Comparison of ENCODE assay signal across 9 cellular contexts in genomic region chr13:111179908-111180756, GRCh38.
DNase-seq lines count a peak whose midpoint lies in the region; ATAC-seq and TF ChIP-seq lines count a peak whose summit lies in the region.
"Had no signal": no experiment of that assay in that cellular context is flagged by ENCODE, and none has a peak within 500 bp of the region (broad histone marks: within the 10 kb centered on the region; RNA-seq: fewer than 3 reads in every experiment).

No MANE protein-coding gene starts in this region.

- H4K91ac ChIP-seq in trophoblast cell (ENCODE audit: low read depth, low read length), result no peak overlapping the region

- peak overlapping the region; percentile 61 for H3K18ac ChIP-seq in trophoblast cell (ENCODE audit: low read length)

- H2AK5ac ChIP-seq in trophoblast cell (ENCODE audit: low read length), result no peak overlapping the region

- TF ChIP-seq CTCF in Loucy (conservative IDR thresholded peaks at IDR 0.05; ENCODE audit: low read length) (no peak), esophagus squamous epithelium (IDR thresholded peaks at IDR 0.05) (no peak)

- peaks cover 61% of the 10 kb centered on the region for H3K4me1 ChIP-seq in Loucy (ENCODE audit: insufficient read depth, low read length, poor library complexity, severe bottlenecking)
- H3K4me1 ChIP-seq in adipocyte (ENCODE audit: control insufficient read depth, insufficient read depth, low read length), result peaks cover 17% of the 10 kb centered on the region
- peaks cover 10 to 12% of the 10 kb centered on the region in 2 experiments for H3K4me1 ChIP-seq in trophoblast cell (ENCODE audit: control insufficient read depth in 1 of 2, insufficient read depth in 2 of 2, low read length in 2 of 2)
- H3K4me1 ChIP-seq in esophagus squamous epithelium, result peaks cover 16 to 63% (median 36%) of the 10 kb centered on the region in 3 donors

- H3K27me3 ChIP-seq in Loucy (ENCODE audit: insufficient read depth, low read length, poor library complexity, severe bottlenecking) (no peaks in the 10 kb centered on the region), adipocyte (replicated peaks; ENCODE audit: control insufficient read depth, insufficient read depth, low read length) (no peaks in the 10 kb centered on the region), trophoblast cell (ENCODE audit: insufficient read depth, low read length) (no peaks in the 10 kb centered on the region), esophagus squamous epithelium (no peaks in the 10 kb centered on the region)

- H3K9me3 ChIP-seq in Loucy (ENCODE audit: insufficient read depth, low read depth, low read length) (no peaks in the 10 kb centered on the region), adipocyte (ENCODE audit: control insufficient read depth, low read length) (no peaks in the 10 kb centered on the region), trophoblast cell (ENCODE audit: insufficient read depth, low read depth, low read length) (peaks cover 2% of the 10 kb centered on the region), esophagus squamous epithelium (no peaks in the 10 kb centered on the region)

- no peak overlapping the region for H4K12ac ChIP-seq in trophoblast cell (ENCODE audit: low read depth, low read length)

- ATAC-seq in left lobe of liver (no peak), GM21360 (IDR thresholded peaks at IDR 0.05; ENCODE audit: unreplicated experiment) (no peak)

- no peak overlapping the region for H3K9ac ChIP-seq in Loucy (ENCODE audit: low read depth, low read length, poor library complexity, severe bottlenecking)
- H3K9ac ChIP-seq in adipocyte (ENCODE audit: low read length), result no peak overlapping the region
- no peak overlapping the region for H3K9ac ChIP-seq in trophoblast cell (ENCODE audit: low read length)

- H3K4ac ChIP-seq in trophoblast cell (ENCODE audit: low read depth, low read length), result no peak overlapping the region

- no peak overlapping the region for H3K14ac ChIP-seq in trophoblast cell (ENCODE audit: low read length)

- no peak overlapping the region for H3K27ac ChIP-seq in trophoblast cell (ENCODE audit: low read depth, low read length)
- peak overlapping the region in 1 of 4 donors; percentile 49 for H3K27ac ChIP-seq in esophagus squamous epithelium

- no peak overlapping the region for H4K8ac ChIP-seq in trophoblast cell (ENCODE audit: low read depth, low read length)

- H3K4me3 ChIP-seq in Loucy (ENCODE audit: low read length, poor library complexity, severe bottlenecking) (peak overlapping the region; percentile 3), adipocyte (ENCODE audit: low read length) (no peak overlapping the region), trophoblast cell (ENCODE audit: low read depth, low read length) (no peak overlapping the region), esophagus squamous epithelium (no peak overlapping the region)

- no peak overlapping the region for H3K23ac ChIP-seq in trophoblast cell (ENCODE audit: low read length)

- no peak for TF ChIP-seq POLR2A in esophagus squamous epithelium (IDR thresholded peaks at IDR 0.05)

- no CpG with 5 or more reads among the region's 6 CpGs for WGBS in trophoblast cell (ENCODE audit: extremely low coverage, insufficient coverage, insufficient read length)
- 65 to 80% methylated on average over 6 of the region's 6 CpGs for WGBS in esophagus squamous epithelium, 2 donors

- DNase-seq in EH (ENCODE audit: low read depth), result peak; percentile 75
- peak; percentile 42 for DNase-seq in adipocyte (ENCODE audit: low read depth)
- DNase-seq in trophoblast cell, result peak in 1 of 2 donors; percentile 68
- DNase-seq in left lobe of liver (ENCODE audit: low spot score), result no peak
- DNase-seq in esophagus squamous epithelium (lab: John Stamatoyannopoulos, UW), result no peak
- DNase-seq: activated CD8-positive, alpha-beta memory T cell treated with anti-CD3 and anti-CD28 coated beads, Interleukin-2, amount 50 U/mL, for 4 hours; NCI-H1436 treated with DMSO at 0.1 percent for 48 hours had no signal

- H3K36me3 ChIP-seq in Loucy (ENCODE audit: insufficient read depth, low read length) (peaks cover 20% of the 10 kb centered on the region; the same call in 1 of the 2 replicates), adipocyte (ENCODE audit: control insufficient read depth, insufficient read depth, low read length, severe bottlenecking) (peaks cover 12% of the 10 kb centered on the region), trophoblast cell (ENCODE audit: control insufficient read depth in 1 of 2, insufficient read depth in 2 of 2, low read length in 2 of 2) (peaks cover 7 to 10% of the 10 kb centered on the region in 2 experiments), esophagus squamous epithelium (peaks cover 0 to 11% (median 4%) of the 10 kb centered on the region in 3 donors)

- H3K4me2 ChIP-seq in Loucy (ENCODE audit: low read depth, low read length, poor library complexity, severe bottlenecking) (peak overlapping the region; percentile 43), trophoblast cell (ENCODE audit: low read length) (no peak overlapping the region)

- intact Hi-C loops in esophagus squamous epithelium (cut with DNase I), result no loop called here

- H2BK120ac ChIP-seq in trophoblast cell (ENCODE audit: insufficient read depth, low read length, poor library complexity), result no peak overlapping the region

- H3K9me2 ChIP-seq in Loucy (replicated peaks; ENCODE audit: low read depth, low read length), result no peaks in the 10 kb centered on the region

- H3K79me1 ChIP-seq in trophoblast cell (ENCODE audit: low read length), result no peaks in the 10 kb centered on the region

- H2BK12ac ChIP-seq in trophoblast cell (ENCODE audit: low read length), result no peak overlapping the region

- peaks cover 92% of the 10 kb centered on the region for H3K79me2 ChIP-seq in Loucy (ENCODE audit: insufficient read depth, low read length)
- peaks cover 2% of the 10 kb centered on the region for H3K79me2 ChIP-seq in trophoblast cell (ENCODE audit: control insufficient read depth, insufficient read depth, low read length, poor library complexity)

- no peak overlapping the region for H2BK5ac ChIP-seq in trophoblast cell (ENCODE audit: low read depth, low read length, poor library complexity)

- no peak overlapping the region for H2AFZ ChIP-seq in Loucy (ENCODE audit: low read length)
- H2AFZ ChIP-seq in trophoblast cell (ENCODE audit: insufficient read depth, low read length, poor library complexity), result no peak overlapping the region

- peaks cover 9% of the 10 kb centered on the region for H3F3A ChIP-seq in Loucy (ENCODE audit: low read depth)

- H4K20me1 ChIP-seq in Loucy (ENCODE audit: insufficient read depth, low read length, poor library complexity, severe bottlenecking), result peaks cover 14% of the 10 kb centered on the region

Comparison
In these comparisons a context has a peak if more than half of its experiments do, and no peak if none do; other contexts are left out.
1. DNase-seq: peak in EH (single experiment) and adipocyte (single experiment); none in left lobe of liver (single experiment) and esophagus squamous epithelium (single experiment).